Comparison of ENCODE assay signal across 1 cellular context in genomic region chr3:38487323-38487722, GRCh38.
TF ChIP-seq lines count a peak whose summit lies in the region.

No MANE protein-coding gene starts in this region.

TF ChIP-seq in HepG2, 621 proteins besides CTCF, POLR2A, EP300 and RAD21:
- TF ChIP-seq ZFP91 (CRISPR knock-in tag; IDR thresholded peaks at IDR 0.05; ENCODE audit: borderline replicate concordance) = no peak
- TF ChIP-seq ZNF816 (CRISPR knock-in tag; IDR thresholded peaks at IDR 0.05; ENCODE audit: borderline replicate concordance) = no peak
